In genomic region chr5:50553560-50553984, GRCh38 we compare ENCODE assay signal across 14 cellular contexts.
DNase-seq lines count a peak whose midpoint lies in the region; ATAC-seq, FAIRE-seq and TF ChIP-seq lines count a peak whose summit lies in the region.
"Had no signal": no experiment of that assay in that cellular context is flagged by ENCODE, and none has a peak within 500 bp of the region (broad histone marks: within the 10 kb centered on the region; RNA-seq: fewer than 3 reads in every experiment).

No MANE protein-coding gene starts in this region.

- no peak overlapping the region for H3K18ac ChIP-seq in H1 (ENCODE audit: extremely low read depth, low read length)

- H3K27ac ChIP-seq in H1 (ENCODE audit: low read depth, low read length): no peak overlapping the region
- H3K27ac ChIP-seq: 22Rv1 had no signal

- no peak overlapping the region for H2BK15ac ChIP-seq in H1 (ENCODE audit: low read length)

- no peaks in the 10 kb centered on the region for H3K23me2 ChIP-seq in H1 (ENCODE audit: low read depth, low read length)

- H3K27me3 ChIP-seq in H1 (replicated peaks in 1 of 4; ENCODE audit: control insufficient read depth in 3 of 4, extremely low read depth in 1 of 4, insufficient read depth in 3 of 4, low read length in 3 of 4): no peaks in the 10 kb centered on the region

- H4K5ac ChIP-seq in H1 (ENCODE audit: insufficient read length, low read depth, low read length): no peak overlapping the region

- H3K23ac ChIP-seq in H1 (ENCODE audit: insufficient read length): no peak overlapping the region

- no peak overlapping the region for H3K4ac ChIP-seq in H1 (replicated peaks; ENCODE audit: insufficient read length, low read depth, low read length)

- no peak overlapping the region for H2BK12ac ChIP-seq in H1 (ENCODE audit: low read depth, low read length)

- H3K14ac ChIP-seq in H1 (ENCODE audit: insufficient read length): no peak overlapping the region

- no peaks in the 10 kb centered on the region for H3K79me1 ChIP-seq in H1 (ENCODE audit: low read depth, low read length)

- FAIRE-seq in H1 (lab: Jason Lieb, UNC): no peak
- FAIRE-seq: endometrium had no signal

- H4K91ac ChIP-seq in H1 (replicated peaks; ENCODE audit: insufficient read length, low read length): no peak overlapping the region

- no peaks in the 10 kb centered on the region for H3K79me2 ChIP-seq in H1 (ENCODE audit: control insufficient read depth in 1 of 2, insufficient read depth in 2 of 2, low read length in 2 of 2)

- H3K9me3 ChIP-seq in H1 (ENCODE audit: insufficient read depth in 2 of 2, low read depth in 1 of 2, low read length in 1 of 2): no peaks in the 10 kb centered on the region

- H4K20me1 ChIP-seq in H1 (replicated peaks in 1 of 2; ENCODE audit: control insufficient read depth in 1 of 2, insufficient read depth in 2 of 2, low read length in 2 of 2): no peaks in the 10 kb centered on the region

- no peak overlapping the region for H2BK120ac ChIP-seq in H1 (replicated peaks; ENCODE audit: low read depth, low read length)

- H3K4me2 ChIP-seq in H1 (ENCODE audit: insufficient read depth in 1 of 2, low read depth in 2 of 2, low read length in 2 of 2): no peak overlapping the region

- no peak for TF ChIP-seq RAD21 in H1 (IDR thresholded peaks at IDR 0.05 in 1 of 2, conservative IDR thresholded peaks at IDR 0.05 in 1 of 2; ENCODE audit: low read depth in 2 of 2, low read length in 2 of 2)

- POLR2A ChIA-PET in H1 (lab: Charles Lee; ENCODE audit: partially characterized antibody): no interaction called here

- TF ChIP-seq POLR2A in H1 (IDR thresholded peaks at IDR 0.05; ENCODE audit: control extremely low read depth in 1 of 2, low read depth in 2 of 2, low read length in 2 of 2): no peak

- TF ChIP-seq EP300 in H1 (IDR thresholded peaks at IDR 0.05; ENCODE audit: borderline replicate concordance in 1 of 2, low read depth in 2 of 2, low read length in 2 of 2): no peak

- TF ChIP-seq CTCF in H1 (IDR thresholded peaks at IDR 0.05; ENCODE audit: control extremely low read depth in 1 of 3, insufficient read depth in 1 of 3, low read depth in 1 of 3, low read length in 3 of 3): no peak

- no peak overlapping the region for H3K9ac ChIP-seq in H1 (replicated peaks in 1 of 4; ENCODE audit: extremely low read depth in 1 of 4, low read depth in 3 of 4, low read length in 3 of 4)

- no peak for ATAC-seq in GM19467 (IDR thresholded peaks at IDR 0.05; ENCODE audit: unreplicated experiment)
- ATAC-seq: activated CD4-positive, CD25-positive, alpha-beta regulatory T cell treated with anti-CD3 and anti-CD28 coated beads, Interleukin-2, amount 50 U/mL, for 24 hours had no signal

- CTCF ChIA-PET in H1 (lab: Charles Lee; ENCODE audit: partially characterized antibody): no interaction called here

- H3K36me3 ChIP-seq in H1 (ENCODE audit: control insufficient read depth in 2 of 4, insufficient read depth in 4 of 4, low read length in 3 of 4): no peaks in the 10 kb centered on the region

- peak overlapping the region; percentile 82 for H2AFZ ChIP-seq in H1 (ENCODE audit: low read length)

- H2BK20ac ChIP-seq in H1 (ENCODE audit: low read length): no peak overlapping the region

- no peak overlapping the region for H2BK5ac ChIP-seq in H1 (ENCODE audit: low read depth, low read length)

- H3K4me3 ChIP-seq in H1 (ENCODE audit: extremely low read depth in 1 of 4, insufficient read depth in 2 of 4, low read depth in 3 of 4, low read length in 4 of 4): no peak overlapping the region

- H4K8ac ChIP-seq in H1 (ENCODE audit: extremely low read depth, insufficient read depth, low read length): no peak overlapping the region

- 86% methylated on average over 4 of the region's 4 CpGs; no CpG with 5 or more reads in 1 of the 2 experiments for WGBS in H1 (ENCODE audit: extremely low coverage in 1 of 2, insufficient coverage in 1 of 2, insufficient read length in 1 of 2, insufficient replicate concordance in 2 of 2, low coverage in 1 of 2, low lambda C conversion rate in 2 of 2, missing lambda C conversion rate in 1 of 2), 2 experiments

- peaks cover 0 to 7% (median 3%) of the 10 kb centered on the region in 4 experiments; a peak in 2 of 7 replicates for H3K4me1 ChIP-seq in H1 (replicated peaks in 1 of 4; ENCODE audit: control insufficient read depth in 3 of 4, insufficient read depth in 4 of 4, low read length in 3 of 4)

- no peak overlapping the region for H2AK5ac ChIP-seq in H1 (ENCODE audit: low read depth, low read length)

- no peak overlapping the region for H3K56ac ChIP-seq in H1 (replicated peaks; ENCODE audit: insufficient read length, low read depth, low read length)

- DNase-seq in DMS153 (lab: John Stamatoyannopoulos, UW) (peak; percentile 51), DMS153 treated with DMSO at 0.1 percent for 48 hours (lab: John Stamatoyannopoulos, UW; ENCODE audit: unreplicated experiment) (no peak), NCI-H2029 treated with DMSO at 0.1 percent for 48 hours (lab: John Stamatoyannopoulos, UW) (peak; percentile 11), H1 (ENCODE audit: low read depth in 1 of 2, low spot score in 2 of 2) (no peak), renal cortical epithelial cell (ENCODE audit: low read depth) (peak; percentile 4), NCI-H1930 (lab: John Stamatoyannopoulos, UW) (no peak)
- DNase-seq in activated T-cell treated with anti-CD3 and anti-CD28 coated beads, Interleukin-2, amount 50 U/mL, for 1 hour: no peak
- DNase-seq: activated naive CD4-positive, alpha-beta T cell treated with anti-CD3 and anti-CD28 coated beads, Interleukin-2, amount 50 U/mL, for 16 hours; NCI-H1694; occipital lobe had no signal

TF ChIP-seq in H1, 55 proteins besides CTCF, POLR2A, EP300 and RAD21:
- TF ChIP-seq CEBPB (IDR thresholded peaks at IDR 0.05; ENCODE audit: low read depth, low read length) (no peak), FOSL1 (IDR thresholded peaks at IDR 0.05; ENCODE audit: insufficient read depth, low read depth, low read length) (no peak), CBX5 (IDR thresholded peaks at IDR 0.05; ENCODE audit: low read depth, low read length) (no peak), E2F6 (IDR thresholded peaks at IDR 0.05) (no peak), SIN3A (conservative IDR thresholded peaks at IDR 0.05 in 1 of 2, IDR thresholded peaks at IDR 0.05 in 1 of 2; ENCODE audit: low read depth in 1 of 2, low read length in 2 of 2) (no peak), HDAC6 (IDR thresholded peaks at IDR 0.05; ENCODE audit: low read depth, low read length) (no peak), ATF2 (IDR thresholded peaks at IDR 0.05; ENCODE audit: low read length) (no peak), CHD1 (IDR thresholded peaks at IDR 0.05; ENCODE audit: low read depth, low read length) (no peak), CBX8 (IDR thresholded peaks at IDR 0.05; ENCODE audit: borderline replicate concordance, low read depth, low read length) (no peak), SP2 (IDR thresholded peaks at IDR 0.05; ENCODE audit: low read length) (no peak), JUND (IDR thresholded peaks at IDR 0.05; ENCODE audit: low read length) (no peak), SUZ12 (IDR thresholded peaks at IDR 0.05; ENCODE audit: low read length) (no peak), SAP30 (IDR thresholded peaks at IDR 0.05; ENCODE audit: insufficient read depth, insufficient replicate concordance, low read length) (no peak)
TF ChIP-seq in H1: peak in this region for 0.

Comparison
In these comparisons a context has a peak if more than half of its experiments do, and no peak if none do; other contexts are left out.
1. DNase-seq: peak in DMS153 (single experiment), NCI-H2029 treated with DMSO at 0.1 percent for 48 hours (single experiment) and renal cortical epithelial cell (single experiment); none in DMS153 treated with DMSO at 0.1 percent for 48 hours (single experiment), H1 (0 of 2), NCI-H1930 (0 of 2) and activated T-cell treated with anti-CD3 and anti-CD28 coated beads, Interleukin-2, amount 50 U/mL, for 1 hour (single experiment).